ENCODE assay signal across 8 cellular contexts in the genomic region with DNA sequence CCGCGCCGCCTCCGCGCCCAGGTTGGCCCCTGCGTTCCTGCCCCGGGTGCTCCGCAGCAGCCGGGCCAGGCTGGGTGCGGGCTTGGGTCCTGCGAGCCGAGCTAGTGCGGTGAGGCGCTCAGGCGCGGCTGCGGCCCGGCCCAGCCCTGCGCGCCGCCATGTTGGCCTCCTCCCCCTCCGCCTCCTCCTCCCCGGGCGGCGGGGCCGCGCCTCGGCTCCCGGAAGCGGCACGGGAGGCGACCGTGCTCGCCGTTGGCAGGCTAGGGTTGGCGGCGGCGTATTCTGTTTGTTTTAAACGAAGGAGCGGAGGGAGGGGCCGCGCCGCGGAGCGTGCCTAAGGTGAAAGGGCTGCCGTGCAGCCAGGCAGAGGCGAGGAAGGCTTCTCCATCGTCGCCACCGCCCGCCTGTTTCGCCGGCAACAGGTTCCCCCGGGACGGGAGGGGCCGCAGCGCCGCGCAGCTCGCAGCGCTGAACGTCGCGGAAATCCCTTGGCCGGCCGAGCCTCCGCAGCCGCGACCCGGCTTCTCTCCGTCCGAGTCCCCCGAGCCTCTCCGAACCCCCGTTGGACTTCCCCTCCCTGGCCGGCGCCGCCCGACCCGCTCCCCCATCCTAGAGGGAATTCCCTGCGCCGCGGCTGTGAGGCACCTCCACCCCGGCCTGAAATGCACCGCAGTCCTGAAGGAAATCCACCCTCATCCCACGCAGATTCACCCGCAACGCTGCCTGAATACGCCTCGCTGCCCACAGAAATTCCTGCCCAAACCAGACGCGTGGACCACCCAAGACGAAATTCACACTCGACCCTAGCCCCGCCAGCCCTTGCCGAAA. TPM values are rescaled to one million over a fixed set of nuclear protein-coding genes. Genes with fewer than 3 reads are reported as not detected.
DNase-seq lines count a peak whose midpoint lies in the region; TF ChIP-seq lines count a peak whose summit lies in the region.

Gene USP24 (minus strand): TSS at position 171 of the 828 bp plus-strand sequence. CDS start 251 bp downstream, outside the sequence.

- H3K4me3 ChIP-seq in GM23248 (peak within 1 kb of the TSS; percentile 90), Karpas-422 (ENCODE audit: low read length) (peak within 1 kb of the TSS; percentile 91), suprapubic skin (peak within 1 kb of the TSS; percentile 96)

- H3K9me2 ChIP-seq in GM23248 (ENCODE audit: insufficient read depth) (no peaks in the 10 kb centered on the region), Karpas-422 (replicated peaks; ENCODE audit: insufficient read depth, low read length) (no peaks in the 10 kb centered on the region)

- H3K4me1 Mint-ChIP-seq in activated naive CD4-positive, alpha-beta T cell treated with anti-CD3 and anti-CD28 coated beads for 36 hours (ENCODE audit: low read depth), result peaks cover 43% of the 10 kb centered on the region

- no peaks in the 10 kb centered on the region for H3K36me3 ChIP-seq in GM23248 (ENCODE audit: low read depth)
- H3K36me3 ChIP-seq in Karpas-422 (ENCODE audit: insufficient read depth, low read length), result no peaks in the 10 kb centered on the region
- H3K36me3 ChIP-seq in suprapubic skin, result no peaks in the 10 kb centered on the region

- no peaks in the 10 kb centered on the region for H3K9me3 Mint-ChIP-seq in activated naive CD4-positive, alpha-beta T cell treated with anti-CD3 and anti-CD28 coated beads for 36 hours

- in situ Hi-C loops in GM23248 (cut with MboI), result no loop called here
- in situ Hi-C loops in SK-MEL-5 (cut with HindIII; ENCODE audit: low pct_unique_long_range_greater_than_20kb, low sequenced_read_pairs), result no loop called here

- CTCF ChIA-PET in activated naive CD4-positive, alpha-beta T cell treated with anti-CD3 and anti-CD28 coated beads for 36 hours (lab: Charles Lee), result interaction anchor here (1.0 kb wide), 1 partner anchor 76 kb away, joined by 3 read pairs; no protein-coding TSS in a partner anchor

- H3K9me3 ChIP-seq in GM23248 (ENCODE audit: low read depth), result no peaks in the 10 kb centered on the region
- no peaks in the 10 kb centered on the region for H3K9me3 ChIP-seq in Karpas-422 (ENCODE audit: low read length)
- no peaks in the 10 kb centered on the region for H3K9me3 ChIP-seq in suprapubic skin

- peak within 1 kb of the TSS; percentile 71 for H3K27ac ChIP-seq in GM23248
- peak within 1 kb of the TSS; percentile 87 for H3K27ac ChIP-seq in Karpas-422 (ENCODE audit: low read length)
- H3K27ac ChIP-seq in suprapubic skin, result peak within 1 kb of the TSS; percentile 98

- H3K79me2 ChIP-seq in GM23248 (ENCODE audit: insufficient read depth) (peaks cover 54% of the 10 kb centered on the region), Karpas-422 (ENCODE audit: low read length) (peaks cover 55% of the 10 kb centered on the region)

- H3F3A ChIP-seq in GM23248 (ENCODE audit: insufficient read depth), result 0 out of 2 replicates have a peak, but pooled peaks cover 5% of the 10 kb centered on the region

- H3K9ac ChIP-seq in GM23248 (peak within 1 kb of the TSS; percentile 95), Karpas-422 (ENCODE audit: low read length) (peak within 1 kb of the TSS; percentile 96)

- no peaks in the 10 kb centered on the region for H3K27me3 Mint-ChIP-seq in activated naive CD4-positive, alpha-beta T cell treated with anti-CD3 and anti-CD28 coated beads for 36 hours (ENCODE audit: low read depth)

- peaks cover 15% of the 10 kb centered on the region for H3K36me3 Mint-ChIP-seq in activated naive CD4-positive, alpha-beta T cell treated with anti-CD3 and anti-CD28 coated beads for 36 hours (ENCODE audit: low read depth)

- WGBS in GM23248 (ENCODE audit: low coverage in 1 of 2, low lambda C conversion rate in 2 of 2, missing lambda C conversion rate in 2 of 2), 2 experiments, result 1% methylated on average over 47 to 89 of the region's 96 CpGs
- WGBS in suprapubic skin, result 1% methylated on average over 42 of the region's 96 CpGs

- no peak for TF ChIP-seq EP300 in suprapubic skin (IDR thresholded peaks at IDR 0.05)

- H3K4me1 ChIP-seq in GM23248 (ENCODE audit: insufficient read depth) (peaks cover 29% of the 10 kb centered on the region), Karpas-422 (ENCODE audit: low read length) (peaks cover 57% of the 10 kb centered on the region), suprapubic skin (peaks cover 64% of the 10 kb centered on the region)

- intact Hi-C loops in activated naive CD4-positive, alpha-beta T cell treated with anti-CD3 and anti-CD28 coated beads for 36 hours (cut with micrococcal nuclease), result loop anchor here (2.0 to 10.0 kb wide), 4 partner anchors 43 to 931 kb away; no protein-coding TSS in a partner anchor

- TF ChIP-seq CTCF in suprapubic skin (IDR thresholded peaks at IDR 0.05), result no peak

- H3K4me2 ChIP-seq in GM23248 (ENCODE audit: unreplicated experiment) (peak within 1 kb of the TSS; percentile 94), Karpas-422 (ENCODE audit: low read depth, low read length, poor library complexity, severe bottlenecking) (peak within 1 kb of the TSS; percentile 72)

- H4K20me1 ChIP-seq in GM23248 (ENCODE audit: insufficient read depth), result peaks cover 8% of the 10 kb centered on the region; the same call in 1 of the 2 replicates
- no peaks in the 10 kb centered on the region for H4K20me1 ChIP-seq in Karpas-422 (ENCODE audit: insufficient read depth, low read depth, low read length)

- H2AFZ ChIP-seq in GM23248, result peak within 1 kb of the TSS; percentile 84
- peak within 1 kb of the TSS; percentile 85 for H2AFZ ChIP-seq in Karpas-422 (ENCODE audit: low read length)

- peak within 1 kb of the TSS; percentile 97 for H3K27ac Mint-ChIP-seq in activated naive CD4-positive, alpha-beta T cell treated with anti-CD3 and anti-CD28 coated beads for 36 hours

- H3K4me3 Mint-ChIP-seq in activated naive CD4-positive, alpha-beta T cell treated with anti-CD3 and anti-CD28 coated beads for 36 hours, result peak within 1 kb of the TSS; percentile 98

- no peaks in the 10 kb centered on the region for H3K27me3 ChIP-seq in GM23248 (replicated peaks; ENCODE audit: insufficient read depth)
- no peaks in the 10 kb centered on the region for H3K27me3 ChIP-seq in Karpas-422 (ENCODE audit: low read length)
- no peaks in the 10 kb centered on the region for H3K27me3 ChIP-seq in suprapubic skin

- DNase-seq in ELR (ENCODE audit: low read depth) (peak; percentile 78), GM23248 (peak; percentile 86), Karpas-422 (peak; percentile 91), SK-MEL-5 (ENCODE audit: low read depth, low spot score) (peak; percentile 58), germinal center (ENCODE audit: low spot score) (peak; percentile 90), nucleus accumbens (lab: John Stamatoyannopoulos, UW) (peak in 54 of 56 donors; percentile 30 to 91 (median 66)), suprapubic skin (ENCODE audit: low spot score in 2 of 2) (peak; percentile 85 to 86)
- DNase-seq in activated naive CD4-positive, alpha-beta T cell treated with anti-CD3 and anti-CD28 coated beads for 36 hours, result peak; percentile 81

- TF ChIP-seq POLR2A in suprapubic skin (IDR thresholded peaks at IDR 0.05), result peak; percentile 55 to 90

RNA-seq across cellular contexts. Expression of gene USP24, which starts in this region (rescaled TPM):
- 16.3 and 26.9 TPM in 2 replicates for total RNA-seq in GM23248 (2014; rRNA removed; shearing (Covaris generic))
- polyA plus RNA-seq in GM23248 (2016; fragmentation: Nextera tagmentation; extraction: Ambion mirVana), result 3.3 and 4.4 TPM in 2 replicates
- total RNA-seq in Karpas-422 (2014; rRNA removed; shearing (Covaris generic); ENCODE audit: low replicate concordance), result 53.9 and 89.8 TPM in 2 replicates
- 16.7 and 18.0 TPM in 2 replicates for total RNA-seq in SK-MEL-5 (2014; rRNA removed; shearing (Covaris generic))
- 10.9 and 11.0 TPM in 2 replicates for polyA plus RNA-seq in SK-MEL-5 (2015; cell fraction: cytosol; rRNA removed)
- 26.6 and 46.1 TPM in 2 replicates for polyA plus RNA-seq in SK-MEL-5 (2015; cell fraction: nucleus; rRNA removed)
- 10 to 100 TPM; 37.1 to 39.7 TPM for total RNA-seq in activated naive CD4-positive, alpha-beta T cell treated with anti-CD3 and anti-CD28 coated beads for 36 hours
- total RNA-seq in suprapubic skin, result 10 to 100 TPM; 27.7 to 84.0 (median 30.2) TPM

Comparison
In these comparisons a context has a peak if more than half of its experiments do, and no peak if none do; other contexts are left out.
1. Peak in every context shown above with its lines: DNase-seq, H3K4me3 ChIP-seq and H3K27ac ChIP-seq.